In the genomic region with DNA sequence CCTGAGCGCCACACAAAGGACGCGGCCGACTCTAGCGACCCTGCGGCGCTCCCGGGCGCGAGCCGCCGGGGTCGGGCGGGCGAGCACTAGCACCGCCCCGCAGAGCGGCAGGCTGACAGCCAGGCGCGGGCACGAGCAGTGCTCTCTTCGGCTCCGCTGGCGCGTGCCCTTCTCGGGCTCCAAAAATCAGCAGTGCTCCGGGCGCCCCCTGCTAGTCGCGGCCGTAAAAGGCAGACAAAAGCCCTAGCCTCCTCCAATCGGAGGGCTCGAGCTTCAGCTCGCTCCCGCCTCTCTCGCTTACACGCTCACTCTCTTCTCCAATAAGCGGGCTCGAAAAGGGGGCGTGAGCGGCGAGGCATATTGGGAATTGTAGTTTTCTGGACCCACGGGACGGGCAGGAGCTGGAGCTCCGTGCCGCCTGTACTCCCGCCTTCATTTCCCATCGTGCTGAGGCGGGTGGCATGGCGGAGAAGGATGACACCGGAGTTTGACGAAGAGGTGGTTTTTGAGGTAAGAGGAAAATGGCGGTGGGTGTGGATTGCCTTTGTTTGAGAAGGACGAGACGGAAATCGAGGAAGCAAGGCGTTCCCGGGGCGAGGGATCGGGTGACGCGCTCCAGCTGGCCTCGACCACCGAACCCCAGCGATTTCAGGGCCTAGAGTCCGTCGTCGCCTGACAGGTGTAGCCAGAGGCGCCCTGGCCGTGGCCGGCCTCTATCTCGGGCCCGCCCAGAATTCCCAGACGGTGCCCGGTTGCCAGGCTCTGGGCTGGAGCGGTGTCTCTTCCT, we compare ENCODE assay signal across 1 cellular context.
TF ChIP-seq lines count a peak whose summit lies in the region.

A gene (minus strand): TSS at position 91 of the 787 bp plus-strand sequence. CDS start 227 bp downstream, outside the sequence.
A gene with protein sequence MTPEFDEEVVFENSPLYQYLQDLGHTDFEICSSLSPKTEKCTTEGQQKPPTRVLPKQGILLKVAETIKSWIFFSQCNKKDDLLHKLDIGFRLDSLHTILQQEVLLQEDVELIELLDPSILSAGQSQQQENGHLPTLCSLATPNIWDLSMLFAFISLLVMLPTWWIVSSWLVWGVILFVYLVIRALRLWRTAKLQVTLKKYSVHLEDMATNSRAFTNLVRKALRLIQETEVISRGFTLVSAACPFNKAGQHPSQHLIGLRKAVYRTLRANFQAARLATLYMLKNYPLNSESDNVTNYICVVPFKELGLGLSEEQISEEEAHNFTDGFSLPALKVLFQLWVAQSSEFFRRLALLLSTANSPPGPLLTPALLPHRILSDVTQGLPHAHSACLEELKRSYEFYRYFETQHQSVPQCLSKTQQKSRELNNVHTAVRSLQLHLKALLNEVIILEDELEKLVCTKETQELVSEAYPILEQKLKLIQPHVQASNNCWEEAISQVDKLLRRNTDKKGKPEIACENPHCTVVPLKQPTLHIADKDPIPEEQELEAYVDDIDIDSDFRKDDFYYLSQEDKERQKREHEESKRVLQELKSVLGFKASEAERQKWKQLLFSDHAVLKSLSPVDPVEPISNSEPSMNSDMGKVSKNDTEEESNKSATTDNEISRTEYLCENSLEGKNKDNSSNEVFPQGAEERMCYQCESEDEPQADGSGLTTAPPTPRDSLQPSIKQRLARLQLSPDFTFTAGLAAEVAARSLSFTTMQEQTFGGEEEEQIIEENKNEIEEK (plus strand): TSS at position 431 of the 787 bp plus-strand sequence. CDS start 44 bp downstream, at position 475.

TF ChIP-seq in K562, 482 proteins besides CTCF, POLR2A, EP300 and RAD21 (continued from another document and continues in another):
- TF ChIP-seq, protein P1, sequence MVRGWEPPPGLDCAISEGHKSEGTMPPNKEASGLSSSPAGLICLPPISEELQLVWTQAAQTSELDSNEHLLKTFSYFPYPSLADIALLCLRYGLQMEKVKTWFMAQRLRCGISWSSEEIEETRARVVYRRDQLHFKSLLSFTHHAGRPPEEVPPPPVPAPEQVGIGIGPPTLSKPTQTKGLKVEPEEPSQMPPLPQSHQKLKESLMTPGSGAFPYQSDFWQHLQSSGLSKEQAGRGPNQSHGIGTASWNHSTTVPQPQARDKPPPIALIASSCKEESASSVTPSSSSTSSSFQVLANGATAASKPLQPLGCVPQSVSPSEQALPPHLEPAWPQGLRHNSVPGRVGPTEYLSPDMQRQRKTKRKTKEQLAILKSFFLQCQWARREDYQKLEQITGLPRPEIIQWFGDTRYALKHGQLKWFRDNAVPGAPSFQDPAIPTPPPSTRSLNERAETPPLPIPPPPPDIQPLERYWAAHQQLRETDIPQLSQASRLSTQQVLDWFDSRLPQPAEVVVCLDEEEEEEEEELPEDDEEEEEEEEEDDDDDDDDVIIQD (CRISPR knock-in tag; IDR thresholded peaks at IDR 0.05): no peak
- TF ChIP-seq ZFP1 (CRISPR knock-in tag; IDR thresholded peaks at IDR 0.05) (no peak), SMARCA5 (IDR thresholded peaks at IDR 0.05) (no peak), TAF1 (IDR thresholded peaks at IDR 0.05; ENCODE audit: control insufficient read depth, extremely low read depth, insufficient read depth, low read length, severe bottlenecking) (peak; percentile 12), ZFX (CRISPR knock-in tag; IDR thresholded peaks at IDR 0.05) (peak; percentile 84), THRAP3 (IDR thresholded peaks at IDR 0.05; ENCODE audit: borderline replicate concordance) (no peak), NFATC3 (IDR thresholded peaks at IDR 0.05) (no peak), OTX1 (CRISPR knock-in tag; IDR thresholded peaks at IDR 0.05) (no peak; the same call in 1 of the 2 replicates), HIVEP1 (CRISPR knock-in tag; IDR thresholded peaks at IDR 0.05) (no peak), PHB (CRISPR knock-in tag; IDR thresholded peaks at IDR 0.05) (no peak), GABPA (tag; conservative IDR thresholded peaks at IDR 0.05; ENCODE audit: low read depth) (peak; percentile 62), TCF7L2 (IDR thresholded peaks at IDR 0.05; ENCODE audit: low read depth, low read length) (no peak), TCFL5 (CRISPR knock-in tag; conservative IDR thresholded peaks at IDR 0.05) (no peak), ZSCAN32 (CRISPR knock-in tag; IDR thresholded peaks at IDR 0.05) (no peak), ZNF41 (CRISPR knock-in tag; conservative IDR thresholded peaks at IDR 0.05) (no peak), PHF21A (IDR thresholded peaks at IDR 0.05; ENCODE audit: borderline replicate concordance, low read depth) (0 out of 2 replicates have a peak, but pooled peaks have one; percentile 34), DDX20 (tag; IDR thresholded peaks at IDR 0.05; ENCODE audit: low read depth) (no peak), ZNF408 (CRISPR knock-in tag; IDR thresholded peaks at IDR 0.05; ENCODE audit: low read depth) (no peak), ZNF699 (CRISPR knock-in tag; IDR thresholded peaks at IDR 0.05; ENCODE audit: insufficient replicate concordance) (no peak), RBM34 (IDR thresholded peaks at IDR 0.05; ENCODE audit: borderline replicate concordance, insufficient read depth, low read length) (no peak), ZNF561 (CRISPR knock-in tag; conservative IDR thresholded peaks at IDR 0.05) (no peak), PHB2 (IDR thresholded peaks at IDR 0.05; ENCODE audit: low read depth) (no peak), BDP1 (IDR thresholded peaks at IDR 0.05; ENCODE audit: insufficient read depth, insufficient read length) (no peak), GABPB2 (CRISPR knock-in tag; conservative IDR thresholded peaks at IDR 0.05) (no peak), JUNB (CRISPR knock-in tag; conservative IDR thresholded peaks at IDR 0.05) (no peak), EP400 (IDR thresholded peaks at IDR 0.05) (peak; percentile 81), ZNF707 (CRISPR knock-in tag; conservative IDR thresholded peaks at IDR 0.05) (no peak), HDAC6 (IDR thresholded peaks at IDR 0.05; ENCODE audit: low read depth, low read length) (no peak), GATAD2B (IDR thresholded peaks at IDR 0.05; ENCODE audit: borderline replicate concordance) (no peak; the same call in 1 of the 2 replicates), MED1 (CRISPR knock-in tag; IDR thresholded peaks at IDR 0.05; ENCODE audit: borderline replicate concordance) (no peak), DACH1 (IDR thresholded peaks at IDR 0.05; ENCODE audit: partially characterized antibody) (peak; percentile 25), KAT8 (IDR thresholded peaks at IDR 0.05; ENCODE audit: low read depth) (no peak), ZNF551 (CRISPR knock-in tag; IDR thresholded peaks at IDR 0.05) (no peak), SIN3B (IDR thresholded peaks at IDR 0.05; ENCODE audit: low read depth) (no peak)
- TF ChIP-seq, protein P2, sequence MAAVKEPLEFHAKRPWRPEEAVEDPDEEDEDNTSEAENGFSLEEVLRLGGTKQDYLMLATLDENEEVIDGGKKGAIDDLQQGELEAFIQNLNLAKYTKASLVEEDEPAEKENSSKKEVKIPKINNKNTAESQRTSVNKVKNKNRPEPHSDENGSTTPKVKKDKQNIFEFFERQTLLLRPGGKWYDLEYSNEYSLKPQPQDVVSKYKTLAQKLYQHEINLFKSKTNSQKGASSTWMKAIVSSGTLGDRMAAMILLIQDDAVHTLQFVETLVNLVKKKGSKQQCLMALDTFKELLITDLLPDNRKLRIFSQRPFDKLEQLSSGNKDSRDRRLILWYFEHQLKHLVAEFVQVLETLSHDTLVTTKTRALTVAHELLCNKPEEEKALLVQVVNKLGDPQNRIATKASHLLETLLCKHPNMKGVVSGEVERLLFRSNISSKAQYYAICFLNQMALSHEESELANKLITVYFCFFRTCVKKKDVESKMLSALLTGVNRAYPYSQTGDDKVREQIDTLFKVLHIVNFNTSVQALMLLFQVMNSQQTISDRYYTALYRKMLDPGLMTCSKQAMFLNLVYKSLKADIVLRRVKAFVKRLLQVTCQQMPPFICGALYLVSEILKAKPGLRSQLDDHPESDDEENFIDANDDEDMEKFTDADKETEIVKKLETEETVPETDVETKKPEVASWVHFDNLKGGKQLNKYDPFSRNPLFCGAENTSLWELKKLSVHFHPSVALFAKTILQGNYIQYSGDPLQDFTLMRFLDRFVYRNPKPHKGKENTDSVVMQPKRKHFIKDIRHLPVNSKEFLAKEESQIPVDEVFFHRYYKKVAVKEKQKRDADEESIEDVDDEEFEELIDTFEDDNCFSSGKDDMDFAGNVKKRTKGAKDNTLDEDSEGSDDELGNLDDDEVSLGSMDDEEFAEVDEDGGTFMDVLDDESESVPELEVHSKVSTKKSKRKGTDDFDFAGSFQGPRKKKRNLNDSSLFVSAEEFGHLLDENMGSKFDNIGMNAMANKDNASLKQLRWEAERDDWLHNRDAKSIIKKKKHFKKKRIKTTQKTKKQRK (IDR thresholded peaks at IDR 0.05; ENCODE audit: borderline replicate concordance, low read depth, low read length): peak; percentile 45; the same call in 1 of the 2 replicates
- TF ChIP-seq, protein P3, sequence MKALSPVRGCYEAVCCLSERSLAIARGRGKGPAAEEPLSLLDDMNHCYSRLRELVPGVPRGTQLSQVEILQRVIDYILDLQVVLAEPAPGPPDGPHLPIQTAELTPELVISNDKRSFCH (CRISPR knock-in tag; IDR thresholded peaks at IDR 0.05): no peak
- TF ChIP-seq, protein P3 (tag; IDR thresholded peaks at IDR 0.05): 0 out of 2 replicates have a peak, but pooled peaks have one; percentile 25
- TF ChIP-seq, protein P4, sequence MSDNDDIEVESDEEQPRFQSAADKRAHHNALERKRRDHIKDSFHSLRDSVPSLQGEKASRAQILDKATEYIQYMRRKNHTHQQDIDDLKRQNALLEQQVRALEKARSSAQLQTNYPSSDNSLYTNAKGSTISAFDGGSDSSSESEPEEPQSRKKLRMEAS (CRISPR knock-in tag; IDR thresholded peaks at IDR 0.05): peak; percentile 91
- TF ChIP-seq, protein P5, sequence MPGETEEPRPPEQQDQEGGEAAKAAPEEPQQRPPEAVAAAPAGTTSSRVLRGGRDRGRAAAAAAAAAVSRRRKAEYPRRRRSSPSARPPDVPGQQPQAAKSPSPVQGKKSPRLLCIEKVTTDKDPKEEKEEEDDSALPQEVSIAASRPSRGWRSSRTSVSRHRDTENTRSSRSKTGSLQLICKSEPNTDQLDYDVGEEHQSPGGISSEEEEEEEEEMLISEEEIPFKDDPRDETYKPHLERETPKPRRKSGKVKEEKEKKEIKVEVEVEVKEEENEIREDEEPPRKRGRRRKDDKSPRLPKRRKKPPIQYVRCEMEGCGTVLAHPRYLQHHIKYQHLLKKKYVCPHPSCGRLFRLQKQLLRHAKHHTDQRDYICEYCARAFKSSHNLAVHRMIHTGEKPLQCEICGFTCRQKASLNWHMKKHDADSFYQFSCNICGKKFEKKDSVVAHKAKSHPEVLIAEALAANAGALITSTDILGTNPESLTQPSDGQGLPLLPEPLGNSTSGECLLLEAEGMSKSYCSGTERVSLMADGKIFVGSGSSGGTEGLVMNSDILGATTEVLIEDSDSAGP (CRISPR knock-in tag; IDR thresholded peaks at IDR 0.05): no peak
- TF ChIP-seq, protein P6, sequence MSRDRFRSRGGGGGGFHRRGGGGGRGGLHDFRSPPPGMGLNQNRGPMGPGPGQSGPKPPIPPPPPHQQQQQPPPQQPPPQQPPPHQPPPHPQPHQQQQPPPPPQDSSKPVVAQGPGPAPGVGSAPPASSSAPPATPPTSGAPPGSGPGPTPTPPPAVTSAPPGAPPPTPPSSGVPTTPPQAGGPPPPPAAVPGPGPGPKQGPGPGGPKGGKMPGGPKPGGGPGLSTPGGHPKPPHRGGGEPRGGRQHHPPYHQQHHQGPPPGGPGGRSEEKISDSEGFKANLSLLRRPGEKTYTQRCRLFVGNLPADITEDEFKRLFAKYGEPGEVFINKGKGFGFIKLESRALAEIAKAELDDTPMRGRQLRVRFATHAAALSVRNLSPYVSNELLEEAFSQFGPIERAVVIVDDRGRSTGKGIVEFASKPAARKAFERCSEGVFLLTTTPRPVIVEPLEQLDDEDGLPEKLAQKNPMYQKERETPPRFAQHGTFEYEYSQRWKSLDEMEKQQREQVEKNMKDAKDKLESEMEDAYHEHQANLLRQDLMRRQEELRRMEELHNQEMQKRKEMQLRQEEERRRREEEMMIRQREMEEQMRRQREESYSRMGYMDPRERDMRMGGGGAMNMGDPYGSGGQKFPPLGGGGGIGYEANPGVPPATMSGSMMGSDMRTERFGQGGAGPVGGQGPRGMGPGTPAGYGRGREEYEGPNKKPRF (IDR thresholded peaks at IDR 0.05; ENCODE audit: low read depth, low read length): no peak
- TF ChIP-seq, protein P7, sequence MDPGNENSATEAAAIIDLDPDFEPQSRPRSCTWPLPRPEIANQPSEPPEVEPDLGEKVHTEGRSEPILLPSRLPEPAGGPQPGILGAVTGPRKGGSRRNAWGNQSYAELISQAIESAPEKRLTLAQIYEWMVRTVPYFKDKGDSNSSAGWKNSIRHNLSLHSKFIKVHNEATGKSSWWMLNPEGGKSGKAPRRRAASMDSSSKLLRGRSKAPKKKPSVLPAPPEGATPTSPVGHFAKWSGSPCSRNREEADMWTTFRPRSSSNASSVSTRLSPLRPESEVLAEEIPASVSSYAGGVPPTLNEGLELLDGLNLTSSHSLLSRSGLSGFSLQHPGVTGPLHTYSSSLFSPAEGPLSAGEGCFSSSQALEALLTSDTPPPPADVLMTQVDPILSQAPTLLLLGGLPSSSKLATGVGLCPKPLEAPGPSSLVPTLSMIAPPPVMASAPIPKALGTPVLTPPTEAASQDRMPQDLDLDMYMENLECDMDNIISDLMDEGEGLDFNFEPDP (CRISPR knock-in tag; IDR thresholded peaks at IDR 0.05): no peak
- TF ChIP-seq, protein P8, sequence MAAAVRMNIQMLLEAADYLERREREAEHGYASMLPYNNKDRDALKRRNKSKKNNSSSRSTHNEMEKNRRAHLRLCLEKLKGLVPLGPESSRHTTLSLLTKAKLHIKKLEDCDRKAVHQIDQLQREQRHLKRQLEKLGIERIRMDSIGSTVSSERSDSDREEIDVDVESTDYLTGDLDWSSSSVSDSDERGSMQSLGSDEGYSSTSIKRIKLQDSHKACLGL (CRISPR knock-in tag; IDR thresholded peaks at IDR 0.05; ENCODE audit: borderline replicate concordance, poor library complexity, severe bottlenecking): no peak
- TF ChIP-seq, protein P9, sequence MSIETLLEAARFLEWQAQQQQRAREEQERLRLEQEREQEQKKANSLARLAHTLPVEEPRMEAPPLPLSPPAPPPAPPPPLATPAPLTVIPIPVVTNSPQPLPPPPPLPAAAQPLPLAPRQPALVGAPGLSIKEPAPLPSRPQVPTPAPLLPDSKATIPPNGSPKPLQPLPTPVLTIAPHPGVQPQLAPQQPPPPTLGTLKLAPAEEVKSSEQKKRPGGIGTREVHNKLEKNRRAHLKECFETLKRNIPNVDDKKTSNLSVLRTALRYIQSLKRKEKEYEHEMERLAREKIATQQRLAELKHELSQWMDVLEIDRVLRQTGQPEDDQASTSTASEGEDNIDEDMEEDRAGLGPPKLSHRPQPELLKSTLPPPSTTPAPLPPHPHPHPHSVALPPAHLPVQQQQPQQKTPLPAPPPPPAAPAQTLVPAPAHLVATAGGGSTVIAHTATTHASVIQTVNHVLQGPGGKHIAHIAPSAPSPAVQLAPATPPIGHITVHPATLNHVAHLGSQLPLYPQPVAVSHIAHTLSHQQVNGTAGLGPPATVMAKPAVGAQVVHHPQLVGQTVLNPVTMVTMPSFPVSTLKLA (conservative IDR thresholded peaks at IDR 0.05): peak; percentile 80 to 89; a peak in 3 of 4 replicates
